Comparison of ENCODE assay signal across 9 cellular contexts in the genomic region with DNA sequence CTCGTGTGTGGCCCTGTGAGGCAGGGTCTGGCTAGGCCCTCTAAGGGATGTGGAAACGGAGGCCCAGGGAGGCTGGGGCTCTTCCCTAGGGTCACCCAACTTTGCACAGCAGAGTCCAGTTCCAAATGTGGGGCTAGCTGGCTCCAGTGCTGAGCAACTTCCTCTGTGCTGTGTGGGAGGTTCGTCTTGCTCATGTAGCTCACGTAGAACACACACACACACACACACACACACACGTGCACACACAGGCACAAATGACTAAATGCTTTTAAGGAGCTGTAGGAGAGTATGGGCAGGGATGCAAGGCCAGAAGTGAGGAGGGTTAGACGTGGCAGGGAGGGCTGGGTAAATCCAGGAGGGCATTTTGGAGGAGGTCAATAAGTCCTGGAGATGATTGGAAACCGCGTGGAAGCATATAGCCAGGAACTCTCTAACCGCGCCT.
DNase-seq lines count a peak whose midpoint lies in the region; ATAC-seq and TF ChIP-seq lines count a peak whose summit lies in the region.
"Had no signal": no experiment of that assay in that cellular context is flagged by ENCODE, and none has a peak within 500 bp of the region (broad histone marks: within the 10 kb centered on the region; RNA-seq: fewer than 3 reads in every experiment).

No MANE protein-coding gene starts in this region.

- H3K27me3 ChIP-seq in GM06990 (replicated peaks; ENCODE audit: control insufficient read depth, insufficient read depth, low read length) (no peaks in the 10 kb centered on the region), mucosa of rectum (ENCODE audit: control insufficient read depth in 2 of 2, insufficient read depth in 2 of 2, low read length in 2 of 2) (no peaks in the 10 kb centered on the region)
- H3K27me3 ChIP-seq: SJSA1 had no signal

- no peak for TF ChIP-seq CTCF in GM06990 (IDR thresholded peaks at IDR 0.05; ENCODE audit: insufficient read depth, low read length, poor library complexity, severe bottlenecking)

- peak overlapping the region; percentile 25 to 65 for H3K27ac ChIP-seq in mucosa of rectum (ENCODE audit: low read depth in 2 of 2, low read length in 2 of 2)
- H3K27ac ChIP-seq: SJSA1 had no signal

- ATAC-seq in HG03064 (IDR thresholded peaks at IDR 0.05; ENCODE audit: low read depth, unreplicated experiment) (peak; percentile 8), GM19452 (IDR thresholded peaks at IDR 0.05; ENCODE audit: unreplicated experiment) (no peak), HG02970 (IDR thresholded peaks at IDR 0.05; ENCODE audit: low FRiP score, unreplicated experiment) (no peak)

- no peak overlapping the region for H3K9ac ChIP-seq in mucosa of rectum (ENCODE audit: low read depth in 1 of 2, low read length in 2 of 2)

- peaks cover 11 to 22% of the 10 kb centered on the region in 2 donors for H3K4me1 ChIP-seq in mucosa of rectum (ENCODE audit: control insufficient read depth in 2 of 2, insufficient read depth in 2 of 2, low read length in 2 of 2)
- H3K4me1 ChIP-seq: SJSA1 had no signal

- DNase-seq in GM06990 (ENCODE audit: extremely low read depth, insufficient read length) (peak; percentile 61), SHP77 (lab: John Stamatoyannopoulos, UW) (no peak), NCI-H446 (lab: John Stamatoyannopoulos, UW) (no peak)
- DNase-seq in activated T-cell treated with anti-CD3 and anti-CD28 coated beads, Interleukin-2, amount 50 U/mL, for 48 hours, result peak; percentile 58 to 68

- H3K4me3 ChIP-seq in GM06990 (replicated peaks; ENCODE audit: low read depth, low read length), result no peak overlapping the region
- no peak overlapping the region for H3K4me3 ChIP-seq in mucosa of rectum (ENCODE audit: low read length in 2 of 2)
- H3K4me3 ChIP-seq: SJSA1 had no signal

- no peaks in the 10 kb centered on the region for H3K36me3 ChIP-seq in GM06990 (ENCODE audit: control insufficient read depth, insufficient read depth, low read length)
- no peaks in the 10 kb centered on the region for H3K36me3 ChIP-seq in mucosa of rectum (ENCODE audit: control insufficient read depth in 2 of 2, insufficient read depth in 2 of 2, low read length in 2 of 2)
- H3K36me3 ChIP-seq: SJSA1 had no signal

- no peaks in the 10 kb centered on the region for H3K9me3 ChIP-seq in mucosa of rectum (ENCODE audit: control insufficient read depth in 2 of 2, low read length in 2 of 2)
- H3K9me3 ChIP-seq: SJSA1 had no signal

Comparison
In these comparisons a context has a peak if more than half of its experiments do, and no peak if none do; other contexts are left out.
1. DNase-seq: peak in GM06990 (single experiment) and activated T-cell treated with anti-CD3 and anti-CD28 coated beads, Interleukin-2, amount 50 U/mL, for 48 hours (2 of 2); none in SHP77 (0 of 2) and NCI-H446 (0 of 2).